Comparison of ENCODE assay signal across 10 cellular contexts in genomic region chr2:54763636-54764291, GRCh38. TPM values are rescaled to one million over a fixed set of nuclear protein-coding genes. Genes with fewer than 3 reads are reported as not detected.
A peak's percentile ranks its signal among the peaks of the same experiment; 100 is the strongest.
DNase-seq lines count a peak whose midpoint lies in the region; ATAC-seq and TF ChIP-seq lines count a peak whose summit lies in the region.
"Had no signal": no experiment of that assay in that cellular context is flagged by ENCODE, and none has a peak within 500 bp of the region (broad histone marks: within the 10 kb centered on the region; RNA-seq: fewer than 3 reads in every experiment).

No MANE protein-coding gene starts in this region.

- no peaks in the 10 kb centered on the region for H3K4me1 ChIP-seq in testis

- peaks cover 6% of the 10 kb centered on the region for H3K4me1 Mint-ChIP-seq in activated naive CD4-positive, alpha-beta T cell treated with anti-CD3 and anti-CD28 coated beads, Interleukin-2, amount 10 ng/mL, durations not matched to agents 7 days and 5 days

- H3K36me3 Mint-ChIP-seq in activated naive CD4-positive, alpha-beta T cell treated with anti-CD3 and anti-CD28 coated beads, Interleukin-2, amount 10 ng/mL, durations not matched to agents 7 days and 5 days, result no peaks in the 10 kb centered on the region

- H3K9me3 ChIP-seq in testis, result no peaks in the 10 kb centered on the region
- H3K9me3 ChIP-seq: neutrophil had no signal

- no peak for ATAC-seq in HG03039 (IDR thresholded peaks at IDR 0.05; ENCODE audit: unreplicated experiment)

- intact Hi-C loops in testis (cut with DNase I; ENCODE audit: low total_unique reads), result no loop called here

- 74 to 80% methylated on average over 7 of the region's 7 CpGs for WGBS in testis, 2 donors

- no peak overlapping the region for H3K27ac ChIP-seq in testis
- H3K27ac ChIP-seq: neutrophil had no signal

- DNase-seq in activated naive CD4-positive, alpha-beta T cell treated with anti-CD3 and anti-CD28 coated beads, Interleukin-2, amount 10 ng/mL, durations not matched to agents 7 days and 5 days, result peak; percentile 24
- no peak for DNase-seq in activated naive CD4-positive, alpha-beta T cell treated with anti-CD3 and anti-CD28 coated beads, Interleukin-2, amount 50 U/mL, for 16 hours
- DNase-seq in MV-4-11 (lab: John Stamatoyannopoulos, UW) (peak; percentile 20), cardiac fibroblast (ENCODE audit: low read depth in 2 of 2) (no peak), testis (peak; percentile 21)
- no peak for DNase-seq in central memory CD4-positive, alpha-beta T cell
- DNase-seq in activated naive CD4-positive, alpha-beta T cell (lab: John Stamatoyannopoulos, UW), result no peak
- DNase-seq: DMS79 treated with DMSO at 0.1 percent for 48 hours had no signal

- H3K4me3 Mint-ChIP-seq in activated naive CD4-positive, alpha-beta T cell treated with anti-CD3 and anti-CD28 coated beads, Interleukin-2, amount 10 ng/mL, durations not matched to agents 7 days and 5 days, result no peak overlapping the region

- CTCF ChIA-PET in activated naive CD4-positive, alpha-beta T cell treated with anti-CD3 and anti-CD28 coated beads, Interleukin-2, amount 10 ng/mL, durations not matched to agents 7 days and 5 days (lab: Charles Lee), result interaction anchor here (0.8 to 4.5 kb wide), 4 partner anchors 10 to 98 kb away, joined by 3 to 15 read pairs (median 6); no protein-coding TSS in a partner anchor

- H3K4me3 ChIP-seq in cardiac fibroblast (replicated peaks in 1 of 2; ENCODE audit: low read depth in 2 of 2, low read length in 2 of 2) (no peak overlapping the region), testis (no peak overlapping the region)

- no peak overlapping the region for H3K27ac Mint-ChIP-seq in activated naive CD4-positive, alpha-beta T cell treated with anti-CD3 and anti-CD28 coated beads, Interleukin-2, amount 10 ng/mL, durations not matched to agents 7 days and 5 days

- H3K27me3 Mint-ChIP-seq in activated naive CD4-positive, alpha-beta T cell treated with anti-CD3 and anti-CD28 coated beads, Interleukin-2, amount 10 ng/mL, durations not matched to agents 7 days and 5 days, result peaks cover 8% of the 10 kb centered on the region

- TF ChIP-seq CTCF in cardiac fibroblast (IDR thresholded peaks at IDR 0.05; ENCODE audit: low read depth, low read length), result peak; percentile 41
- TF ChIP-seq CTCF in testis (IDR thresholded peaks at IDR 0.05), result no peak

- TF ChIP-seq POLR2A in testis (IDR thresholded peaks at IDR 0.05), result no peak

- no peaks in the 10 kb centered on the region for H3K36me3 ChIP-seq in testis (ENCODE audit: low read depth, missing control alignments)
- H3K36me3 ChIP-seq: neutrophil had no signal

- H3K27me3 ChIP-seq in testis, result no peaks in the 10 kb centered on the region
- H3K27me3 ChIP-seq: neutrophil had no signal

- no peaks in the 10 kb centered on the region for H3K9me3 Mint-ChIP-seq in activated naive CD4-positive, alpha-beta T cell treated with anti-CD3 and anti-CD28 coated beads, Interleukin-2, amount 10 ng/mL, durations not matched to agents 7 days and 5 days

RNA-seq across cellular contexts. Expression of gene EML6, which starts 40.3 kb away (rescaled TPM):
- 10 to 100 TPM; 12.1 to 17.3 TPM for total RNA-seq in testis
- polyA plus RNA-seq in testis (ENCODE audit: insufficient read depth, low read depth, low replicate concordance), result 7.6 TPM

Comparison
In these comparisons a context has a peak if more than half of its experiments do, and no peak if none do; other contexts are left out.
1. DNase-seq: peak in activated naive CD4-positive, alpha-beta T cell treated with anti-CD3 and anti-CD28 coated beads, Interleukin-2, amount 10 ng/mL, durations not matched to agents 7 days and 5 days (single experiment), MV-4-11 (single experiment) and testis (single experiment); none in activated naive CD4-positive, alpha-beta T cell treated with anti-CD3 and anti-CD28 coated beads, Interleukin-2, amount 50 U/mL, for 16 hours (single experiment), cardiac fibroblast (0 of 2), central memory CD4-positive, alpha-beta T cell (single experiment) and activated naive CD4-positive, alpha-beta T cell (0 of 4).